In genomic region chr16:11178424-11178823, GRCh38 we compare ENCODE assay signal across 24 cellular contexts.
A peak's percentile ranks its signal among the peaks of the same experiment; 100 is the strongest.
DNase-seq lines count a peak whose midpoint lies in the region; ATAC-seq, FAIRE-seq and TF ChIP-seq lines count a peak whose summit lies in the region.
"Had no signal": no experiment of that assay in that cellular context is flagged by ENCODE, and none has a peak within 500 bp of the region (broad histone marks: within the 10 kb centered on the region; RNA-seq: fewer than 3 reads in every experiment).

No MANE protein-coding gene starts in this region.

- ATAC-seq in GM18511 (IDR thresholded peaks at IDR 0.05; ENCODE audit: unreplicated experiment): no peak
- no peak for ATAC-seq in GM21737 (IDR thresholded peaks at IDR 0.05; ENCODE audit: unreplicated experiment)
- ATAC-seq: CD8-positive, alpha-beta T cell; Panc1 had no signal

- peaks cover 34% of the 10 kb centered on the region for H3K36me3 Mint-ChIP-seq in activated T-helper 1 cell treated with anti-CD3 and anti-CD28 coated beads, Interleukin-12 subunit alpha, Interleukin-12 subunit beta, Interleukin-2, Interleukin-4 antibody, amounts not matched to agents 30 ng/mL and 10 ng/mL and 1 ng/mL, durations not matched to agents 14 hours and 24 hours and 36 hours (ENCODE audit: low read depth)
- peaks cover 16% of the 10 kb centered on the region for H3K36me3 Mint-ChIP-seq in nephron progenitor cell (ENCODE audit: low read depth)

- H3K27ac Mint-ChIP-seq in activated T-helper 1 cell treated with anti-CD3 and anti-CD28 coated beads, Interleukin-12 subunit alpha, Interleukin-12 subunit beta, Interleukin-2, Interleukin-4 antibody, amounts not matched to agents 30 ng/mL and 10 ng/mL and 1 ng/mL, durations not matched to agents 14 hours and 24 hours and 36 hours: peak overlapping the region; percentile 34
- peak overlapping the region; percentile 13 for H3K27ac Mint-ChIP-seq in nephron progenitor cell
- H3K27ac Mint-ChIP-seq: CD8-positive, alpha-beta T cell had no signal

- peaks cover 33% of the 10 kb centered on the region for H3K36me3 ChIP-seq in BLaER1
- H3K36me3 ChIP-seq in BLaER1 treated with 17β-estradiol and CSF1 and Interleukin-3, amounts not matched to agents 10 nM and 100 nM: peaks cover 0 to 40% (median 23%) of the 10 kb centered on the region in 11 experiments; a peak in 14 of 22 replicates

- no peak for DNase-seq in activated T-helper 1 cell treated with anti-CD3 and anti-CD28 coated beads, Interleukin-12 subunit alpha, Interleukin-12 subunit beta, Interleukin-2, Interleukin-4 antibody, amounts not matched to agents 30 ng/mL and 10 ng/mL and 1 ng/mL, durations not matched to agents 14 hours and 24 hours and 36 hours (ENCODE audit: low spot score)
- DNase-seq in nephron progenitor cell (peak; percentile 39), D721Med (ENCODE audit: insufficient read length, low spot score) (no peak), superior temporal gyrus (ENCODE audit: extremely low spot score) (no peak)
- DNase-seq: C1 segment of cervical spinal cord; CD8-positive, alpha-beta T cell; GDM1; GOT3; HCEC 1CT; KG1; NCI-H1092 treated with DMSO at 0.1 percent for 48 hours; NCI-H1436 treated with DMSO at 0.1 percent for 48 hours; NCI-H1930; NCI-H226; NCI-H510A treated with DMSO at 0.1 percent for 48 hours; NCI-H774; NK-92 treated with Interleukin-12 subunit alpha and Interleukin-12 subunit beta, amount 100 ng/mL, for 24 hours; SIG-M5; SK-N-SH had no signal

- H3K27ac ChIP-seq in BLaER1: no peak overlapping the region
- no peak overlapping the region for H3K27ac ChIP-seq in BLaER1 treated with 17β-estradiol and CSF1 and Interleukin-3, amounts not matched to agents 10 nM and 100 nM

- no peak for TF ChIP-seq CTCF in nephron progenitor cell (IDR thresholded peaks at IDR 0.05)
- no peak for TF ChIP-seq CTCF in D721Med (IDR thresholded peaks at IDR 0.05; ENCODE audit: insufficient read depth, missing control alignments)

- no peak overlapping the region for H3K4me3 Mint-ChIP-seq in activated T-helper 1 cell treated with anti-CD3 and anti-CD28 coated beads, Interleukin-12 subunit alpha, Interleukin-12 subunit beta, Interleukin-2, Interleukin-4 antibody, amounts not matched to agents 30 ng/mL and 10 ng/mL and 1 ng/mL, durations not matched to agents 14 hours and 24 hours and 36 hours
- H3K4me3 Mint-ChIP-seq in nephron progenitor cell: no peak overlapping the region
- H3K4me3 Mint-ChIP-seq: CD8-positive, alpha-beta T cell had no signal

- peak overlapping the region; percentile 29 for H3K4me2 ChIP-seq in BLaER1
- H3K4me2 ChIP-seq in BLaER1 treated with 17β-estradiol and CSF1 and Interleukin-3, amounts not matched to agents 10 nM and 100 nM: peak overlapping the region in 8 of 11 experiments; percentile 17 to 83 (median 34); a peak in 9 of 22 replicates
- H3K4me2 ChIP-seq: SK-N-SH had no signal

- no peaks in the 10 kb centered on the region for H3K9me3 Mint-ChIP-seq in activated T-helper 1 cell treated with anti-CD3 and anti-CD28 coated beads, Interleukin-12 subunit alpha, Interleukin-12 subunit beta, Interleukin-2, Interleukin-4 antibody, amounts not matched to agents 30 ng/mL and 10 ng/mL and 1 ng/mL, durations not matched to agents 14 hours and 24 hours and 36 hours
- H3K9me3 Mint-ChIP-seq in nephron progenitor cell: no peaks in the 10 kb centered on the region
- H3K9me3 Mint-ChIP-seq: CD8-positive, alpha-beta T cell had no signal

- H3K9me3 ChIP-seq in BLaER1: no peaks in the 10 kb centered on the region
- no peaks in the 10 kb centered on the region for H3K9me3 ChIP-seq in BLaER1 treated with 17β-estradiol and CSF1 and Interleukin-3, amounts not matched to agents 10 nM and 100 nM (replicated peaks in 1 of 11)
- H3K9me3 ChIP-seq: SK-N-SH had no signal

- H4K20me1 ChIP-seq in BLaER1: no peaks in the 10 kb centered on the region
- peaks cover 0 to 33% (median 0%) of the 10 kb centered on the region in 11 experiments; a peak in 7 of 22 replicates for H4K20me1 ChIP-seq in BLaER1 treated with 17β-estradiol and CSF1 and Interleukin-3, amounts not matched to agents 10 nM and 100 nM

- H3K4me3 ChIP-seq in BLaER1: no peak overlapping the region
- H3K4me3 ChIP-seq in BLaER1 treated with 17β-estradiol and CSF1 and Interleukin-3, amounts not matched to agents 10 nM and 100 nM: no peak overlapping the region

- intact Hi-C loops in activated T-helper 1 cell treated with anti-CD3 and anti-CD28 coated beads, Interleukin-12 subunit alpha, Interleukin-12 subunit beta, Interleukin-2, Interleukin-4 antibody, amounts not matched to agents 30 ng/mL and 10 ng/mL and 1 ng/mL, durations not matched to agents 14 hours and 24 hours and 36 hours (cut with micrococcal nuclease): loop anchor here (5.0 kb wide), 1 partner anchor 191 kb away; no protein-coding TSS in a partner anchor

- no peaks in the 10 kb centered on the region for H3K27me3 ChIP-seq in BLaER1
- no peaks in the 10 kb centered on the region for H3K27me3 ChIP-seq in BLaER1 treated with 17β-estradiol and CSF1 and Interleukin-3, amounts not matched to agents 10 nM and 100 nM

- peaks cover 55% of the 10 kb centered on the region for H3K4me1 ChIP-seq in BLaER1
- H3K4me1 ChIP-seq in BLaER1 treated with 17β-estradiol and CSF1 and Interleukin-3, amounts not matched to agents 10 nM and 100 nM: peaks cover 37 to 75% (median 50%) of the 10 kb centered on the region in 10 experiments

- H3K27me3 Mint-ChIP-seq in activated T-helper 1 cell treated with anti-CD3 and anti-CD28 coated beads, Interleukin-12 subunit alpha, Interleukin-12 subunit beta, Interleukin-2, Interleukin-4 antibody, amounts not matched to agents 30 ng/mL and 10 ng/mL and 1 ng/mL, durations not matched to agents 14 hours and 24 hours and 36 hours (ENCODE audit: insufficient read depth): peaks cover 2% of the 10 kb centered on the region
- peaks cover 17% of the 10 kb centered on the region for H3K27me3 Mint-ChIP-seq in nephron progenitor cell (ENCODE audit: low read depth, poor library complexity)

- H3K9ac ChIP-seq in BLaER1: peak overlapping the region; percentile 23; the same call in 1 of the 2 replicates
- H3K9ac ChIP-seq in BLaER1 treated with 17β-estradiol and CSF1 and Interleukin-3, amounts not matched to agents 10 nM and 100 nM: peak overlapping the region in 1 of 11 experiments; percentile 54; a peak in 1 of 22 replicates
- H3K9ac ChIP-seq: SK-N-SH had no signal

- peaks cover 57% of the 10 kb centered on the region for H3K4me1 Mint-ChIP-seq in activated T-helper 1 cell treated with anti-CD3 and anti-CD28 coated beads, Interleukin-12 subunit alpha, Interleukin-12 subunit beta, Interleukin-2, Interleukin-4 antibody, amounts not matched to agents 30 ng/mL and 10 ng/mL and 1 ng/mL, durations not matched to agents 14 hours and 24 hours and 36 hours (ENCODE audit: low read depth)
- H3K4me1 Mint-ChIP-seq in nephron progenitor cell: peaks cover 81% of the 10 kb centered on the region

- FAIRE-seq in D721Med (lab: Jason Lieb, UNC): no peak
